In the genomic region with DNA sequence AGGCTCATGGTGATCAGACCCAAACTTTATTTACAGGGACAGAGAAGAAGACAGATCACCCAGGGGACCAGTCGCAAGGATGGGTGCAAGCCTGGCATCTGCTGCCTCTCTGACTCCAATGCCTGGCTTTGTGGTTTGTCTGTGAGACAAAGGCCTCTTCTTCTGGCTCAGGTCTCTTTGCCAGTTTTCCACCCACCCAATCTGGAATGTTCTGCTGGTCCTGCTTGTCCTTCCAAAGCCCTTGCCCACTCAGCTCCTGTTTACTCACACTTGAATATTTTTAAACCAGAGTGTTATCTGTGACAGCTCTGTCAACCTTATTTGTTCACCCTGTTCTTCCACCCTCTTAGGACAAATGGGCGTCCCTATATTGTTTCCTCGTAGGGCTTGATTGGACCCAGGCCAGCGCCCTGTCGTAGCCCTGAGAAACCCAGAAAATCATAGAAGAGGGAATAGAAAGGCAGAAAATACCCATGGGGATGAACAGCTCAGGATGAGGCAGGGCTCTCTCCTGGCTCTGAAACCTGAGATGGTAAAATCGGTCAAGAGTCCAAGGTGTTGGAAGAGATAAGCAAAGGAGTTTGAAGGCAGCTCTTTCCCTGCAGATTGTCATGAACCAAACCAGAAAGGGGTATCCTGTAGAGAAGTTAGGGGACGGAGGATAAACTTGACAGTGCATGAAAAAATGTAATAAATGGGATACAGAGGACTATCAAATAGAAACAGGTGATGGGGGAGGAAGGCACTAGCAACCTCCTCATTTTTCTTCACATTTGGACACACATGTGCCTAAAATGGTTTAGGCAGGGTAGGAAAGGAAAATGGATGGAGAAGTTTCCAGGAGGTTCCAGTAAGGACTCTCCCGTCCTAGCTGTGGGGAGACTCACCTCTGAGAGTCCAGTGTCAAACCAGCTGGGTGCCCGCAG, we compare ENCODE assay signal across 11 cellular contexts. TPM values are rescaled to one million over a fixed set of nuclear protein-coding genes. Genes with fewer than 3 reads are reported as not detected.
A peak's percentile ranks its signal among the peaks of the same experiment; 100 is the strongest.
DNase-seq lines count a peak whose midpoint lies in the region; ATAC-seq and TF ChIP-seq lines count a peak whose summit lies in the region.
"Had no signal": no experiment of that assay in that cellular context is flagged by ENCODE, and none has a peak within 500 bp of the region (broad histone marks: within the 10 kb centered on the region; RNA-seq: fewer than 3 reads in every experiment).

No MANE protein-coding gene starts in this region.

- no peaks in the 10 kb centered on the region for H3K9me3 Mint-ChIP-seq in MCF 10A (ENCODE audit: unreplicated experiment)
- H3K9me3 Mint-ChIP-seq: CD4-positive, CD25-positive, alpha-beta regulatory T cell had no signal

- no peak overlapping the region for H3K4me3 ChIP-seq in H7 (ENCODE audit: insufficient read depth, low read depth, low read length)

- POLR2A ChIA-PET in MCF 10A (lab: Yijun Ruan, JAX): interaction anchor here (0.6 to 4.6 kb wide), 15 partner anchors 12 to 187 kb away, joined by 3 to 41 read pairs (median 5); partner anchors contain the start of genes ALG9, CFAP68 and FDXACB1

- H3K36me3 ChIP-seq in H7 (replicated peaks; ENCODE audit: control insufficient read depth, insufficient read depth, low read length): no peaks in the 10 kb centered on the region
- H3K36me3 ChIP-seq: SJCRH30 had no signal

- DNase-seq in COLO829 (ENCODE audit: low spot score) (peak; percentile 93), MCF 10A (ENCODE audit: unreplicated experiment) (no peak), inferior parietal cortex (ENCODE audit: extremely low spot score) (peak; percentile 92), sciatic nerve (ENCODE audit: low spot score) (peak; percentile 69), H4 (ENCODE audit: low spot score) (no peak), H7 (no peak)
- DNase-seq: CD4-positive, CD25-positive, alpha-beta regulatory T cell; SJCRH30; stimulated activated naive CD8-positive, alpha-beta T cell treated with anti-CD3 and anti-CD28 coated beads, Interleukin-15, Interleukin-2, amounts not matched to agents 100 U/mL and 50 U/mL, for 24 hours had no signal

- CTCF ChIA-PET in MCF 10A (lab: Yijun Ruan, JAX): interaction anchor here (0.5 to 2.2 kb wide), 6 partner anchors 21 to 1836 kb away, joined by 3 to 12 read pairs (median 3); no protein-coding TSS in a partner anchor

- BruUV-seq in MCF 10A (replicated peaks; lab: Mats Ljungman, UMichigan): TSS peak; percentile 56

- peaks cover 18% of the 10 kb centered on the region for H3K4me1 Mint-ChIP-seq in MCF 10A (ENCODE audit: insufficient read depth, unreplicated experiment)
- H3K4me1 Mint-ChIP-seq: CD4-positive, CD25-positive, alpha-beta regulatory T cell had no signal

- ATAC-seq in sciatic nerve: no peak
- ATAC-seq in GM18870 (IDR thresholded peaks at IDR 0.05; ENCODE audit: unreplicated experiment): no peak
- ATAC-seq in HG02610 (IDR thresholded peaks at IDR 0.05; ENCODE audit: unreplicated experiment): no peak
- ATAC-seq: stimulated activated naive CD8-positive, alpha-beta T cell treated with anti-CD3 and anti-CD28 coated beads, Interleukin-15, Interleukin-2, amounts not matched to agents 100 U/mL and 50 U/mL, for 24 hours had no signal

- H3K27ac Mint-ChIP-seq in MCF 10A (ENCODE audit: low read depth, unreplicated experiment): peak overlapping the region; percentile 86
- H3K27ac Mint-ChIP-seq: CD4-positive, CD25-positive, alpha-beta regulatory T cell had no signal

- H3K27me3 Mint-ChIP-seq in MCF 10A (ENCODE audit: insufficient read depth, unreplicated experiment): no peaks in the 10 kb centered on the region

- TF ChIP-seq CTCF in MCF 10A (IDR thresholded peaks at IDR 0.05; ENCODE audit: unreplicated experiment): no peak

- no peaks in the 10 kb centered on the region for H3K36me3 Mint-ChIP-seq in MCF 10A (ENCODE audit: insufficient read depth, unreplicated experiment)
- H3K36me3 Mint-ChIP-seq: CD4-positive, CD25-positive, alpha-beta regulatory T cell had no signal

- peak overlapping the region; percentile 41 for H3K4me3 Mint-ChIP-seq in MCF 10A (ENCODE audit: unreplicated experiment)
- H3K4me3 Mint-ChIP-seq: CD4-positive, CD25-positive, alpha-beta regulatory T cell had no signal

- intact Hi-C loops in MCF 10A (cut with micrococcal nuclease) (no loop called here), sciatic nerve (cut with DNase I) (no loop called here)

- no peaks in the 10 kb centered on the region; the same call in 1 of the 2 replicates for H3K27me3 ChIP-seq in H7 (ENCODE audit: control insufficient read depth, insufficient read depth, low read length)
- H3K27me3 ChIP-seq: SJCRH30 had no signal

RNA-seq across cellular contexts. Expression of gene CRYAB, which starts 0.7 kb away (rescaled TPM):
- total RNA-seq in MCF 10A (2022): 1.2 and 2.5 TPM in 2 replicates
- total RNA-seq in sciatic nerve: 1,238 TPM
- 0.15 TPM in 1 of 2 replicates, not detected in the other for total RNA-seq in H4 (2014; rRNA removed; shearing (Covaris generic))
- total RNA-seq in H7 (2014; rRNA removed; shearing (Covaris generic)): 0.44 and 1.5 TPM in 2 replicates
- total RNA-seq: CD4-positive, CD25-positive, alpha-beta regulatory T cell had no signal

RNA-seq across cellular contexts. Expression of gene HSPB2, which starts 1.6 kb away (rescaled TPM):
- total RNA-seq in MCF 10A (2022): 0.23 TPM in 1 of 2 replicates, not detected in the other
- total RNA-seq in sciatic nerve: 14.4 TPM
- total RNA-seq in H4 (2014; rRNA removed; shearing (Covaris generic)): not detected in 2 replicates
- 0.18 TPM in 1 of 2 replicates, not detected in the other for total RNA-seq in H7 (2014; rRNA removed; shearing (Covaris generic))
- total RNA-seq: CD4-positive, CD25-positive, alpha-beta regulatory T cell had no signal

RNA-seq across cellular contexts. Expression of gene C11orf52, which starts 7.8 kb away (rescaled TPM):
- 1.3 and 2.0 TPM in 2 replicates for total RNA-seq in MCF 10A (2022)
- total RNA-seq in sciatic nerve: not detected
- total RNA-seq in H4 (2014; rRNA removed; shearing (Covaris generic)): not detected in 2 replicates
- 0.33 and 1.7 TPM in 2 replicates for total RNA-seq in H7 (2014; rRNA removed; shearing (Covaris generic))
- total RNA-seq: CD4-positive, CD25-positive, alpha-beta regulatory T cell had no signal

RNA-seq across cellular contexts. Expression of gene DIXDC1, which starts 26.2 kb away (rescaled TPM):
- total RNA-seq in MCF 10A (2022): 21.0 and 47.3 TPM in 2 replicates
- 45.2 TPM for total RNA-seq in sciatic nerve
- total RNA-seq in H4 (2014; rRNA removed; shearing (Covaris generic)): 4.4 and 6.3 TPM in 2 replicates
- total RNA-seq in H7 (2014; rRNA removed; shearing (Covaris generic)): 5.0 and 8.7 TPM in 2 replicates

RNA-seq across cellular contexts. Expression of gene CFAP68, which starts 31.6 kb away (rescaled TPM):
- total RNA-seq in MCF 10A (2022) (33.6 and 38.3 TPM in 2 replicates), sciatic nerve (18.8 TPM)
- 22.7 and 28.2 TPM in 2 replicates for total RNA-seq in H4 (2014; rRNA removed; shearing (Covaris generic))
- total RNA-seq in H7 (2014; rRNA removed; shearing (Covaris generic)): 8.7 and 10.7 TPM in 2 replicates

Comparison
In these comparisons a context has a peak if more than half of its experiments do, and no peak if none do; other contexts are left out.
1. DNase-seq: peak in COLO829 (single experiment), inferior parietal cortex (single experiment) and sciatic nerve (single experiment); none in MCF 10A (single experiment), H4 (single experiment) and H7 (single experiment).
2. RNA of gene CRYAB, which starts 0.7 kb away (total RNA-seq): 1,238 TPM in sciatic nerve (single experiment); 1.2 to 2.5 TPM in MCF 10A, 0.44 to 1.5 TPM in H7 and 0.15 TPM in H4; every median in the first group is over 100 times any median in the second.
3. RNA of gene HSPB2, which starts 1.6 kb away (total RNA-seq): 14.4 TPM in sciatic nerve (single experiment); 0.23 TPM in MCF 10A, not detected in H4 and 0.18 TPM in H7; every median in the first group is over 10 times any median in the second.